ENCODE assay signal across 24 cellular contexts in the genomic region with DNA sequence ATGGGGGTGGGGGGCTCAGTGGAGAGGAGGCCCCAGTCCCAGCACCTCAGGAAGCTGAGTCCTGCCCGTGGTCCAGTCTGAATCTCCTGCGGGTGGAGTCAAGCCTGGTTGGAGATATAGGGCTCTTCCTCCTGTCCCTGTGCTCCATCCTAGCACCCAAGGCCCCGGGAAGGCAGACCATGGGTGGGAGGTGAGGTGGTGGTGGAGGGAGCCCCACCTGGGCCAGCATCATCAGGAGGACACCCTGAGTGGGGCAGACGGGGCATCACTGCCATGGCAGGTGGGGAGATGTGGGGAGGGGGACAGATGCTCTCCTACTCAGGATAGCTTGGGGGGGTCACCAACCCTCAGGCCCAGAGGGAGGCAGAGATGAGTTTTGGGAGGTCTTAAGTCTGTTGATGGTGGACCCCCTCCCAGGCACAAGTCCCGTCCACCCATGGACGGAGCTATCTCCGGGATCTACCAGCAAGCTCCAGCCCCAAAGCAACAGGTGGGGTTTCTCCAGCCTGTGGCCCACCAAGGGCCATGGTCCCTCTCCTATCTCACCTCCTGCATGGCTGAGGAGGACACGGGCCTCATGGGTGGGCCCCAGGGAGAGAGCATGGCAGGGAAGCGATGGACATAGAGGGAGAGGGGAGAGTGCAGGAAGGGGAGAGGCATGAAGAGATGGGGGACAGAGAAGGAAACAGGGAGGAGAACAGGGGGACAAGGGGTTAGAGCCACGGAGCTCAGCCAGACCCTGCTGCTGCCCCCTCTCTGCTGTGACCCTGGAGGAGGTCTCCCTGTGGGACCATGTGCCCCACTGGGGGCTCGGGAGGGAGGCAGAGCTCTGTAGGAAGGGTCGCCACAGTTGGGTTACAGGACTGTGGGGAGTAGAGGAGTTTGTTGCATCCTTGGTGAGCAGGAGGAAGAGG. TPM values are rescaled to one million over a fixed set of nuclear protein-coding genes. Genes with fewer than 3 reads are reported as not detected.
A peak's percentile ranks its signal among the peaks of the same experiment; 100 is the strongest.
DNase-seq lines count a peak whose midpoint lies in the region; ATAC-seq, FAIRE-seq and TF ChIP-seq lines count a peak whose summit lies in the region.
"Had no signal": no experiment of that assay in that cellular context is flagged by ENCODE, and none has a peak within 500 bp of the region (broad histone marks: within the 10 kb centered on the region; RNA-seq: fewer than 3 reads in every experiment).

No MANE protein-coding gene starts in this region.

- in situ Hi-C loops in GM13977 (cut with MboI; ENCODE audit: low pct_unique_long_range_greater_than_20kb, low sequenced_read_pairs, unreplicated experiment), result no loop called here

- no TSS peak for BruUV-seq in OCI-LY7 (replicated peaks; lab: Mats Ljungman, UMichigan)

- H4K20me1 ChIP-seq in H1 (replicated peaks in 1 of 2; ENCODE audit: control insufficient read depth in 1 of 2, insufficient read depth in 2 of 2, low read length in 2 of 2) (peaks cover 0 to 2% of the 10 kb centered on the region in 2 experiments), OCI-LY7 (ENCODE audit: insufficient read depth, low read length) (no peaks in the 10 kb centered on the region)

- H4K8ac ChIP-seq in H1 (ENCODE audit: extremely low read depth, insufficient read depth, low read length), result no peak overlapping the region

- no peaks in the 10 kb centered on the region for H3K36me3 Mint-ChIP-seq in mesothelial cell of epicardium
- H3K36me3 Mint-ChIP-seq: CD4-positive, CD25-positive, alpha-beta regulatory T cell had no signal

- CTCF ChIA-PET in H1 (lab: Charles Lee; ENCODE audit: partially characterized antibody), result interaction anchor here (0.8 to 1.2 kb wide), 4 partner anchors 10 to 122 kb away, joined by 3 read pairs; no protein-coding TSS in a partner anchor
- CTCF ChIA-PET in OCI-LY7 (lab: Charles Lee; ENCODE audit: unreplicated experiment), result no interaction called here

- H3K9ac ChIP-seq in H1 (replicated peaks in 1 of 4; ENCODE audit: extremely low read depth in 1 of 4, low read depth in 3 of 4, low read length in 3 of 4), result no peak overlapping the region

- POLR2A ChIA-PET in H1 (lab: Charles Lee; ENCODE audit: partially characterized antibody) (interaction anchor here (1.2 kb wide), 1 partner anchor 10 kb away, joined by 3 read pairs; no protein-coding TSS in a partner anchor), OCI-LY7 (lab: Charles Lee) (no interaction called here)

- H2BK12ac ChIP-seq in H1 (ENCODE audit: low read depth, low read length), result peak overlapping the region; percentile 27; the same call in 1 of the 2 replicates

- H3K4me3 Mint-ChIP-seq in mesothelial cell of epicardium, result no peak overlapping the region
- H3K4me3 Mint-ChIP-seq: CD4-positive, CD25-positive, alpha-beta regulatory T cell; GM23338; IgD-negative memory B cell had no signal

- H2BK5ac ChIP-seq in H1 (ENCODE audit: low read depth, low read length), result no peak overlapping the region

- no peak for TF ChIP-seq POLR2A in H1 (IDR thresholded peaks at IDR 0.05; ENCODE audit: control extremely low read depth in 1 of 2, low read depth in 2 of 2, low read length in 2 of 2)
- TF ChIP-seq POLR2A in sigmoid colon (IDR thresholded peaks at IDR 0.05), result no peak

- H3K27ac ChIP-seq in H1 (ENCODE audit: low read depth, low read length), result no peak overlapping the region
- H3K27ac ChIP-seq in sigmoid colon, result no peak overlapping the region
- no peak overlapping the region for H3K27ac ChIP-seq in OCI-LY7 (ENCODE audit: low read depth, low read length, poor library complexity, severe bottlenecking)
- H3K27ac ChIP-seq: SJCRH30 had no signal

- no peaks in the 10 kb centered on the region for H3K23me2 ChIP-seq in H1 (ENCODE audit: low read depth, low read length)

- no peak for FAIRE-seq in H1 (lab: Jason Lieb, UNC)
- FAIRE-seq: A204.1, GM12878 had no signal

- 86% methylated on average over 7 of the region's 12 CpGs; no CpG with 5 or more reads in 1 of the 2 experiments for WGBS in H1 (ENCODE audit: extremely low coverage in 1 of 2, insufficient coverage in 1 of 2, insufficient read length in 1 of 2, insufficient replicate concordance in 2 of 2, low coverage in 1 of 2, low lambda C conversion rate in 2 of 2, missing lambda C conversion rate in 1 of 2), 2 experiments
- 70 to 83% methylated on average over 12 of the region's 12 CpGs for WGBS in sigmoid colon, 2 donors

- no peak overlapping the region for H3K4me3 ChIP-seq in H1 (ENCODE audit: extremely low read depth in 1 of 4, insufficient read depth in 2 of 4, low read depth in 3 of 4, low read length in 4 of 4)
- H3K4me3 ChIP-seq in sigmoid colon, result no peak overlapping the region
- H3K4me3 ChIP-seq in OCI-LY7 (ENCODE audit: low read depth, low read length, poor library complexity, severe bottlenecking), result no peak overlapping the region
- H3K4me3 ChIP-seq: GM12878, GM23338, SJCRH30 had no signal

- H3K9me3 ChIP-seq in H1 (ENCODE audit: insufficient read depth in 2 of 2, low read depth in 1 of 2, low read length in 1 of 2), result no peaks in the 10 kb centered on the region
- no peaks in the 10 kb centered on the region for H3K9me3 ChIP-seq in sigmoid colon
- no peaks in the 10 kb centered on the region for H3K9me3 ChIP-seq in OCI-LY7 (ENCODE audit: low read length)
- H3K9me3 ChIP-seq: BE2C, SJCRH30 had no signal

- H3K27me3 Mint-ChIP-seq in mesothelial cell of epicardium (ENCODE audit: low read depth), result peaks cover 35% of the 10 kb centered on the region
- H3K27me3 Mint-ChIP-seq: CD4-positive, CD25-positive, alpha-beta regulatory T cell had no signal

- H3K18ac ChIP-seq in H1 (ENCODE audit: extremely low read depth, low read length), result no peak overlapping the region

- H2BK120ac ChIP-seq in H1 (replicated peaks; ENCODE audit: low read depth, low read length), result peak overlapping the region; percentile 28

- TF ChIP-seq CTCF in GM13977 (IDR thresholded peaks at IDR 0.05; ENCODE audit: extremely low read depth, insufficient read depth, missing control alignments) (no peak), H1 (IDR thresholded peaks at IDR 0.05; ENCODE audit: control extremely low read depth in 1 of 3, insufficient read depth in 1 of 3, low read depth in 1 of 3, low read length in 3 of 3) (no peak), sigmoid colon (IDR thresholded peaks at IDR 0.05) (no peak), OCI-LY7 (conservative IDR thresholded peaks at IDR 0.05; ENCODE audit: low read length) (no peak), mesothelial cell of epicardium (IDR thresholded peaks at IDR 0.05; ENCODE audit: unreplicated experiment) (no peak)

- no peak overlapping the region; the same call in 1 of the 2 replicates for H2AK5ac ChIP-seq in H1 (ENCODE audit: low read depth, low read length)

- no peak overlapping the region for H2BK15ac ChIP-seq in H1 (ENCODE audit: low read length)

- DNase-seq in left ventricle myocardium superior, result peak; percentile 7
- no peak for DNase-seq in left cardiac atrium
- DNase-seq in GM13977 (ENCODE audit: low spot score), result peak; percentile 22
- DNase-seq in H1 (ENCODE audit: low read depth in 1 of 2, low spot score in 2 of 2), result no peak
- peak; percentile 52 for DNase-seq in sigmoid colon
- no peak for DNase-seq in SHP77 treated with DMSO at 0.1 percent for 48 hours (lab: John Stamatoyannopoulos, UW)
- no peak for DNase-seq in OCI-LY7 (ENCODE audit: low spot score)
- no peak for DNase-seq in mesothelial cell of epicardium (ENCODE audit: low spot score in 2 of 2, unreplicated experiment in 2 of 2)
- DNase-seq: CD4-positive, CD25-positive, alpha-beta regulatory T cell; EL; GF-D8; Karpas-422; MV-4-11; NCI-H1105 treated with DMSO at 0.1 percent for 48 hours; NCI-H2081; NK-92 treated with Interleukin-12 subunit alpha and Interleukin-12 subunit beta, amount 100 ng/mL, for 24 hours; SJCRH30 had no signal

- intact Hi-C loops in left ventricle myocardium superior (cut with micrococcal nuclease) (no loop called here), left cardiac atrium (cut with DNase I) (no loop called here), sigmoid colon (cut with DNase I) (no loop called here), OCI-LY7 (cut with micrococcal nuclease; ENCODE audit: unreplicated experiment) (no loop called here)

- H3K4me1 ChIP-seq in H1 (replicated peaks in 1 of 4; ENCODE audit: control insufficient read depth in 3 of 4, insufficient read depth in 4 of 4, low read length in 3 of 4) (peaks cover 0 to 4% (median 0%) of the 10 kb centered on the region in 4 experiments; a peak in 1 of 7 replicates), sigmoid colon (peaks cover 0 to 10% (median 0%) of the 10 kb centered on the region in 4 donors), OCI-LY7 (ENCODE audit: insufficient read depth, low read length, poor library complexity, severe bottlenecking) (no peaks in the 10 kb centered on the region)
- H3K4me1 ChIP-seq: BE2C, SJCRH30 had no signal

- H3K9me3 Mint-ChIP-seq in mesothelial cell of epicardium, result no peaks in the 10 kb centered on the region
- H3K9me3 Mint-ChIP-seq: CD4-positive, CD25-positive, alpha-beta regulatory T cell; GM23338 had no signal

- TF ChIP-seq EP300 in H1 (IDR thresholded peaks at IDR 0.05; ENCODE audit: borderline replicate concordance in 1 of 2, low read depth in 2 of 2, low read length in 2 of 2), result no peak
- TF ChIP-seq EP300 in sigmoid colon (IDR thresholded peaks at IDR 0.05), result no peak

- no peak for ATAC-seq in left ventricle myocardium superior
- no peak for ATAC-seq in left cardiac atrium
- ATAC-seq: GM12878, HCT116 had no signal

- H4K91ac ChIP-seq in H1 (replicated peaks; ENCODE audit: insufficient read length, low read length), result peak overlapping the region; percentile 44

- H3K27me3 ChIP-seq in H1 (replicated peaks in 1 of 4; ENCODE audit: control insufficient read depth in 3 of 4, extremely low read depth in 1 of 4, insufficient read depth in 3 of 4, low read length in 3 of 4) (no peaks in the 10 kb centered on the region; a peak in 1 of 7 replicates), sigmoid colon (peaks cover 0 to 14% (median 0%) of the 10 kb centered on the region in 3 donors)
- H3K27me3 ChIP-seq: BE2C had no signal

- H3K14ac ChIP-seq in H1 (ENCODE audit: insufficient read length), result peak overlapping the region; percentile 48

- H2BK20ac ChIP-seq in H1 (ENCODE audit: low read length), result no peak overlapping the region

- H3K9me2 ChIP-seq in OCI-LY7 (ENCODE audit: insufficient read depth, low read length), result no peaks in the 10 kb centered on the region

- H3K4me2 ChIP-seq in H1 (ENCODE audit: insufficient read depth in 1 of 2, low read depth in 2 of 2, low read length in 2 of 2), result no peak overlapping the region
- no peak overlapping the region for H3K4me2 ChIP-seq in OCI-LY7 (ENCODE audit: low read length)
- H3K4me2 ChIP-seq: GM23338 had no signal

- H3K4me1 Mint-ChIP-seq in mesothelial cell of epicardium, result no peaks in the 10 kb centered on the region
- H3K4me1 Mint-ChIP-seq: CD4-positive, CD25-positive, alpha-beta regulatory T cell; GM23338; IgD-negative memory B cell had no signal

- no peak for TF ChIP-seq RAD21 in H1 (IDR thresholded peaks at IDR 0.05 in 1 of 2, conservative IDR thresholded peaks at IDR 0.05 in 1 of 2; ENCODE audit: low read depth in 2 of 2, low read length in 2 of 2)

- H3K23ac ChIP-seq in H1 (ENCODE audit: insufficient read length), result no peak overlapping the region

- no peak overlapping the region for H3K27ac Mint-ChIP-seq in mesothelial cell of epicardium
- H3K27ac Mint-ChIP-seq: CD4-positive, CD25-positive, alpha-beta regulatory T cell; GM23338; IgD-negative memory B cell had no signal

- H4K5ac ChIP-seq in H1 (ENCODE audit: insufficient read length, low read depth, low read length), result no peak overlapping the region

- no peaks in the 10 kb centered on the region for H3K79me1 ChIP-seq in H1 (ENCODE audit: low read depth, low read length)

- no peak overlapping the region for H2AFZ ChIP-seq in H1 (ENCODE audit: low read length)
- H2AFZ ChIP-seq in OCI-LY7 (ENCODE audit: low read length), result no peak overlapping the region
- H2AFZ ChIP-seq: GM23338 had no signal

- no peaks in the 10 kb centered on the region for H3K36me3 ChIP-seq in H1 (ENCODE audit: control insufficient read depth in 2 of 4, insufficient read depth in 4 of 4, low read length in 3 of 4)
- H3K36me3 ChIP-seq in sigmoid colon, result no peaks in the 10 kb centered on the region
- no peaks in the 10 kb centered on the region for H3K36me3 ChIP-seq in OCI-LY7 (ENCODE audit: insufficient read depth, low read length)
- H3K36me3 ChIP-seq: BE2C, SJCRH30 had no signal

- H3K79me2 ChIP-seq in H1 (ENCODE audit: control insufficient read depth in 1 of 2, insufficient read depth in 2 of 2, low read length in 2 of 2) (no peaks in the 10 kb centered on the region), OCI-LY7 (ENCODE audit: insufficient read depth, low read depth, low read length) (no peaks in the 10 kb centered on the region)

- no peak overlapping the region for H3K56ac ChIP-seq in H1 (replicated peaks; ENCODE audit: insufficient read length, low read depth, low read length)

- H3K4ac ChIP-seq in H1 (replicated peaks; ENCODE audit: insufficient read length, low read depth, low read length), result no peak overlapping the region

RNA-seq across cellular contexts. Expression of a gene that starts 1.3 kb away (rescaled TPM):
- total RNA-seq in left ventricle myocardium superior, result 0.42 TPM
- under 1 TPM in 1 of 2 donors, not detected in 1; 0.15 TPM for total RNA-seq in left cardiac atrium
- total RNA-seq in H1 (2021; fragmentation: NEBNext Ultra II Directional; extraction: Animal tissue kit (Norgen Biotek cat#: 25700)), result not detected in 2 replicates
- not detected in 2 replicates for polyA plus RNA-seq in H1 (2011; rRNA removed)
- polyA plus RNA-seq in H1 (2011; cell fraction: cytosol; rRNA removed), result not detected
- not detected for polyA plus RNA-seq in H1 (2011; cell fraction: nucleus; rRNA removed)
- polyA plus RNA-seq in H1 (2012, experiment 1 of 2), result not detected in 4 replicates
- polyA plus RNA-seq in H1 (2012, experiment 2 of 2), result not detected
- polyA plus RNA-seq in H1 (2013, experiment 1 of 2), result 0.04 TPM
- not detected for polyA plus RNA-seq in H1 (2013, experiment 2 of 2)
- not detected in 2 replicates for polyA minus RNA-seq in H1 (2011; rRNA and poly(A)+ RNA removed)
- not detected for polyA minus RNA-seq in H1 (2011; cell fraction: cytosol; rRNA and poly(A)+ RNA removed)
- polyA minus RNA-seq in H1 (2011; cell fraction: nucleus; rRNA and poly(A)+ RNA removed), result not detected
- 1 to 10 TPM in 2 of 4 donors, under 1 TPM in 1, not detected in 1; 0.33 to 1.4 (median 1.1) TPM for total RNA-seq in sigmoid colon
- polyA plus RNA-seq in sigmoid colon, result under 1 TPM in 1 of 3 donors, not detected in 2; 0.10 TPM
- total RNA-seq in OCI-LY7 (2014; rRNA removed; shearing (Covaris generic)), result not detected in 2 replicates
- total RNA-seq in OCI-LY7 (2022), result not detected in 2 replicates
- total RNA-seq in mesothelial cell of epicardium, result not detected in 3 replicates
- total RNA-seq: CD4-positive, CD25-positive, alpha-beta regulatory T cell; GM23338; M059J; SJCRH30 had no signal
- polyA plus RNA-seq: CD4-positive, CD25-positive, alpha-beta regulatory T cell; GM12878; GM23338; IgD-negative memory B cell had no signal

RNA-seq across cellular contexts. Expression of a gene that starts 12.3 kb away (rescaled TPM):
- total RNA-seq in left ventricle myocardium superior, result not detected
- total RNA-seq in left cardiac atrium, result not detected
- total RNA-seq in H1 (2021; fragmentation: NEBNext Ultra II Directional; extraction: Animal tissue kit (Norgen Biotek cat#: 25700)), result not detected in 2 replicates
- polyA plus RNA-seq in H1 (2011; rRNA removed), result not detected in 2 replicates
- not detected for polyA plus RNA-seq in H1 (2011; cell fraction: cytosol; rRNA removed)
- not detected for polyA plus RNA-seq in H1 (2011; cell fraction: nucleus; rRNA removed)
- polyA plus RNA-seq in H1 (2012, experiment 1 of 2), result not detected in 4 replicates
- polyA plus RNA-seq in H1 (2012, experiment 2 of 2), result not detected
- not detected for polyA plus RNA-seq in H1 (2013, experiment 1 of 2)
- polyA plus RNA-seq in H1 (2013, experiment 2 of 2), result not detected
- polyA minus RNA-seq in H1 (2011; rRNA and poly(A)+ RNA removed), result not detected in 2 replicates
- not detected for polyA minus RNA-seq in H1 (2011; cell fraction: cytosol; rRNA and poly(A)+ RNA removed)
- polyA minus RNA-seq in H1 (2011; cell fraction: nucleus; rRNA and poly(A)+ RNA removed), result not detected
- total RNA-seq in sigmoid colon, result not detected
- polyA plus RNA-seq in sigmoid colon, result not detected
- total RNA-seq in OCI-LY7 (2014; rRNA removed; shearing (Covaris generic)), result not detected in 2 replicates
- not detected in 2 replicates for total RNA-seq in OCI-LY7 (2022)
- not detected in 3 replicates for total RNA-seq in mesothelial cell of epicardium
- total RNA-seq: CD4-positive, CD25-positive, alpha-beta regulatory T cell; GM12878; GM23338; M059J; SJCRH30 had no signal
- polyA plus RNA-seq: CD4-positive, CD25-positive, alpha-beta regulatory T cell; GM12878; GM23338; IgD-negative memory B cell had no signal

Comparison
In these comparisons a context has a peak if more than half of its experiments do, and no peak if none do; other contexts are left out.
1. DNase-seq: peak in left ventricle myocardium superior (single experiment), GM13977 (single experiment) and sigmoid colon (single experiment); none in left cardiac atrium (single experiment), H1 (0 of 2), SHP77 treated with DMSO at 0.1 percent for 48 hours (single experiment), OCI-LY7 (single experiment) and mesothelial cell of epicardium (0 of 2).